ENCODE assay signal across 9 cellular contexts in the genomic region with DNA sequence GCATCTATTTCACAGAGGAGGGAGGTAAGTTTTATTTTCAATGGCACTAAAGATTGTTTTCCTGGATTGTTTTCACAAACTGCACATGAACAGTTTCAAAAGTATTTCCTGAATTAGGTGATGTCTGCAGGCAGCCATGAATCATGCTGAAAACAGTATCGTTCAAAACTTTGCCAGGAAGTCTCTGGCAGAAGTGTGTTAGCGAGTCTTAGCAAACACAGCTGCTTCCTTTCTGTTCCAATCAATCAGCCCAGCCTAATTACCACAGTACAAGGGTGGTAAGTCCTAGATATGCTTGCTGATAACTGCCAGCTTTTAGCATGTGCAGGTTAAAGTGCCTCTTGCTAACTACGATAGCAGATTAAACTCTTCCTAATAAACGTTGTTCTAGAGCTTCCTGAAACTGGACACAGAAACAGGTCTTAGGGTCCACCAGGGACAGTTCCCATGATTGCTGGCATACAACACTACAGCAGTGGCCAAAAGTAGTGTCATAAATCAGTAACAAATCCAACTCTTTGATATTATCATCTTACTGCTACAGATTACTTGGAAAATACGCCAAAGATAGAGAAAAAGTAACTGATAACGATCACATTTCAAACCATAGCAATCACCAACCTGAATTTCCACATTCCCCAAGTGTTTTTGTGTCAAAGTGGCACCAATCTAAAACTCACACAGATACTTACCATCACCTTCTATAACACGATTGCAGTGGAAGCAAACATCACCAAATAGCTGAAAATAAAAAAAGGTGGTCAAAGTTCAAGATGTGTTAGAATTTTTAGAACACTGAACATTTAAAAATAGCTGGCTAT. TPM values are rescaled to one million over a fixed set of nuclear protein-coding genes. Genes with fewer than 3 reads are reported as not detected.
A peak's percentile ranks its signal among the peaks of the same experiment; 100 is the strongest.
DNase-seq lines count a peak whose midpoint lies in the region; ATAC-seq and TF ChIP-seq lines count a peak whose summit lies in the region.
"Not testable (repeated sequence)": the region's sequence is repeated elsewhere in the genome, so short reads cannot be mapped to it uniquely, and the experiment has no call there.
"Had no signal": no experiment of that assay in that cellular context is flagged by ENCODE, and none has a peak within 500 bp of the region (broad histone marks: within the 10 kb centered on the region; RNA-seq: fewer than 3 reads in every experiment).

No MANE protein-coding gene starts in this region.

- H3K23ac ChIP-seq in IMR-90 (ENCODE audit: low read depth, low read length) = not testable (repeated sequence)

- not testable (repeated sequence) for H3K4me1 ChIP-seq in IMR-90 (ENCODE audit: control insufficient read depth, insufficient read depth, low read length); mammary epithelial cell (ENCODE audit: insufficient read depth, low read length); lung (ENCODE audit: control insufficient read depth in 2 of 2, insufficient read depth in 2 of 2, low read length in 2 of 2); gastrocnemius medialis

- H3K36me3 ChIP-seq in IMR-90 (ENCODE audit: control insufficient read depth, insufficient read depth, low read length); mammary epithelial cell (ENCODE audit: insufficient read depth, low read length); lung (ENCODE audit: control insufficient read depth in 2 of 2, insufficient read depth in 2 of 2, low read length in 2 of 2); gastrocnemius medialis: not testable (repeated sequence)

- BruUV-seq in IMR-90 (replicated peaks; lab: Mats Ljungman, UMichigan) = not testable (repeated sequence)
- BruUV-seq in mammary epithelial cell (replicated peaks; lab: Mats Ljungman, UMichigan) = TSS peak; percentile 95

- H4K91ac ChIP-seq in IMR-90 (ENCODE audit: insufficient read depth, low read depth, low read length) = not testable (repeated sequence)

- not testable (repeated sequence) for H4K8ac ChIP-seq in IMR-90 (ENCODE audit: low read depth in 2 of 2, low read length in 2 of 2)

- DNase-seq in IMR-90; mammary epithelial cell; Right ventricle myocardium superior; left colon; lung (ENCODE audit: low spot score); gastrocnemius medialis: not testable (repeated sequence)

- dilution Hi-C loops in IMR-90 (cut with HindIII; ENCODE audit: low sequenced_read_pairs, unreplicated experiment); mammary epithelial cell (cut with HindIII; ENCODE audit: low sequenced_read_pairs): not testable (repeated sequence)

- H2AK5ac ChIP-seq in IMR-90 (ENCODE audit: low read depth, low read length) = not testable (repeated sequence)

- no CpG with 5 or more reads among the region's 7 CpGs for WGBS in IMR-90 (ENCODE audit: extremely low coverage in 2 of 2, insufficient read length in 1 of 2), 2 experiments
- no CpG with 5 or more reads among the region's 7 CpGs for WGBS in mammary epithelial cell (ENCODE audit: low coverage, missing lambda C conversion rate)
- no CpG with 5 or more reads among the region's 7 CpGs for WGBS in lung, 2 donors

- not testable (repeated sequence) for TF ChIP-seq RAD21 in IMR-90 (IDR thresholded peaks at IDR 0.05; ENCODE audit: low read length)

- POLR2A ChIA-PET in IMR-90 (lab: Charles Lee; ENCODE audit: unreplicated experiment) = not testable (repeated sequence)

- H3K18ac ChIP-seq in IMR-90 (ENCODE audit: low read depth, low read length) = not testable (repeated sequence)

- H3K9ac ChIP-seq in IMR-90 (ENCODE audit: low read depth, low read length); mammary epithelial cell (ENCODE audit: insufficient read depth, low read length): not testable (repeated sequence)

- not testable (repeated sequence) for H2BK15ac ChIP-seq in IMR-90 (ENCODE audit: low read depth, low read length)

- not testable (repeated sequence) for H2BK120ac ChIP-seq in IMR-90 (ENCODE audit: low read depth, low read length)

- H2AFZ ChIP-seq in IMR-90 (replicated peaks; ENCODE audit: low read length, poor library complexity); mammary epithelial cell (ENCODE audit: low read depth, low read length): not testable (repeated sequence)

- H3K79me1 ChIP-seq in IMR-90 (ENCODE audit: low read depth in 1 of 2, low read length in 2 of 2) = not testable (repeated sequence)

- CTCF ChIA-PET in IMR-90 (lab: Yijun Ruan, JAX); mammary epithelial cell (lab: Charles Lee; ENCODE audit: low non-redundant PET): not testable (repeated sequence)

- H3K9me1 ChIP-seq in IMR-90 (ENCODE audit: insufficient read depth, low read length) = not testable (repeated sequence)

- H3K4me2 ChIP-seq in IMR-90 (ENCODE audit: low read depth, low read length); mammary epithelial cell (ENCODE audit: insufficient read depth, low read depth, low read length): not testable (repeated sequence)

- intact Hi-C loops in IMR-90 (cut with micrococcal nuclease); mammary epithelial cell (cut with micrococcal nuclease); Right ventricle myocardium superior (cut with DNase I); left colon (cut with DNase I, micrococcal nuclease); gastrocnemius medialis (cut with DNase I; ENCODE audit: low total_unique reads): not testable (repeated sequence)

- not testable (repeated sequence) for H3K14ac ChIP-seq in IMR-90 (replicated peaks; ENCODE audit: low read depth, low read length)

- in situ Hi-C loops in IMR-90 (cut with MboI; ENCODE audit: low sequenced_read_pairs); mammary epithelial cell (cut with MboI; ENCODE audit: low sequenced_read_pairs in 2 of 2); gastrocnemius medialis (cut with MboI; ENCODE audit: low sequenced_read_pairs in 4 of 4): not testable (repeated sequence)

- not testable (repeated sequence) for TF ChIP-seq CTCF in IMR-90 (conservative IDR thresholded peaks at IDR 0.05; ENCODE audit: low read depth, low read length); mammary epithelial cell (conservative IDR thresholded peaks at IDR 0.05 in 1 of 2, IDR thresholded peaks at IDR 0.05 in 1 of 2; ENCODE audit: extremely low read depth in 1 of 2, insufficient read depth in 1 of 2, low read depth in 1 of 2, low read length in 2 of 2); lung (IDR thresholded peaks at IDR 0.05; ENCODE audit: control extremely low read depth, extremely low read depth); gastrocnemius medialis (IDR thresholded peaks at IDR 0.05 in 4 of 5, conservative IDR thresholded peaks at IDR 0.05 in 1 of 5)

- ATAC-seq in IMR-90 (ENCODE audit: low read depth) = peak; percentile 83
- ATAC-seq in SK-N-SH treated with all-trans-retinoic acid at 6 μM for 48 hours = peak; percentile 89
- ATAC-seq in Right ventricle myocardium superior (ENCODE audit: poor library complexity) = peak; percentile 85
- peak; percentile 92 for ATAC-seq in left colon
- peak; percentile 78 for ATAC-seq in lung (ENCODE audit: insufficient read depth, low FRiP score)
- ATAC-seq in gastrocnemius medialis = peak; percentile 89 to 97

- H3K27ac ChIP-seq in IMR-90 (ENCODE audit: insufficient read depth, low read length); mammary epithelial cell (ENCODE audit: insufficient read depth, low read depth, low read length); lung (ENCODE audit: low read depth in 1 of 2, low read length in 1 of 2); gastrocnemius medialis: not testable (repeated sequence)

- H3K4me3 ChIP-seq in IMR-90 (ENCODE audit: insufficient read depth, low read depth, low read length); mammary epithelial cell (replicated peaks in 1 of 3; ENCODE audit: insufficient read depth in 1 of 3, low read depth in 2 of 3, low read length in 3 of 3); lung; gastrocnemius medialis: not testable (repeated sequence)

- not testable (repeated sequence) for H3K4ac ChIP-seq in IMR-90 (ENCODE audit: low read depth, low read length)

- H2BK20ac ChIP-seq in IMR-90 (ENCODE audit: low read depth, low read length) = not testable (repeated sequence)

- not testable (repeated sequence) for H2BK5ac ChIP-seq in IMR-90 (ENCODE audit: low read depth, low read length, poor library complexity, severe bottlenecking)

- H3K56ac ChIP-seq in IMR-90 (ENCODE audit: extremely low read depth, insufficient read depth, low read length) = not testable (repeated sequence)

- not testable (repeated sequence) for H3K79me2 ChIP-seq in mammary epithelial cell (ENCODE audit: insufficient read depth, low read length)

- not testable (repeated sequence) for H3K27me3 ChIP-seq in IMR-90 (ENCODE audit: control insufficient read depth, insufficient read depth, low read length); mammary epithelial cell (ENCODE audit: insufficient read depth, low read length); lung (ENCODE audit: control insufficient read depth, insufficient read depth); gastrocnemius medialis

- TF ChIP-seq POLR2A in IMR-90 (IDR thresholded peaks at IDR 0.05; ENCODE audit: low read depth, low read length); gastrocnemius medialis (IDR thresholded peaks at IDR 0.05): not testable (repeated sequence)

- not testable (repeated sequence) for H3K9me3 ChIP-seq in IMR-90 (ENCODE audit: control insufficient read depth, insufficient read depth, low read length); mammary epithelial cell (replicated peaks; ENCODE audit: insufficient read depth, low read length); lung (ENCODE audit: control insufficient read depth in 2 of 2, insufficient read depth in 1 of 2, low read length in 1 of 2); gastrocnemius medialis

- H2AK9ac ChIP-seq in IMR-90 (replicated peaks; ENCODE audit: low read depth, low read length, poor library complexity) = not testable (repeated sequence)

- H4K20me1 ChIP-seq in IMR-90 (ENCODE audit: insufficient read depth, low read length); mammary epithelial cell (ENCODE audit: insufficient read depth, low read length): not testable (repeated sequence)

- not testable (repeated sequence) for H4K5ac ChIP-seq in IMR-90 (ENCODE audit: low read depth, low read length)

RNA-seq across cellular contexts. Expression of a gene that starts 23.3 kb away (rescaled TPM):
- total RNA-seq in IMR-90 (2012; rRNA removed) (2.5 and 3.6 TPM in 2 replicates), mammary epithelial cell (1 to 10 TPM; 1.8 to 2.6 TPM), Right ventricle myocardium superior (2.4 TPM), left colon (1 to 10 TPM; 1.1 to 1.2 TPM), lung (1 to 10 TPM in 1 of 2 donors, under 1 TPM in 1; 0.55 to 3.2 TPM), gastrocnemius medialis (1 to 10 TPM in 3 of 4 donors, under 1 TPM in 1; 0.32 to 2.9 (median 1.8) TPM)
- polyA plus RNA-seq in IMR-90 (2012; rRNA removed) (5.2 and 5.7 TPM in 2 replicates), mammary epithelial cell (0.29 TPM), lung (under 1 TPM; 0.54 to 0.98 TPM)
- polyA plus RNA-seq in IMR-90 (2012; cell fraction: cytosol; rRNA removed) = 4.4 and 5.2 TPM in 2 replicates
- polyA plus RNA-seq in IMR-90 (2012; cell fraction: nucleus; rRNA removed; ENCODE audit: low replicate concordance) = 9.6 and 10.5 TPM in 2 replicates
- polyA minus RNA-seq in mammary epithelial cell = not detected
- total RNA-seq: CD8-positive, alpha-beta T cell; GM23338 had no signal
